Comparison of ENCODE assay signal across 1 cellular context in the genomic region with DNA sequence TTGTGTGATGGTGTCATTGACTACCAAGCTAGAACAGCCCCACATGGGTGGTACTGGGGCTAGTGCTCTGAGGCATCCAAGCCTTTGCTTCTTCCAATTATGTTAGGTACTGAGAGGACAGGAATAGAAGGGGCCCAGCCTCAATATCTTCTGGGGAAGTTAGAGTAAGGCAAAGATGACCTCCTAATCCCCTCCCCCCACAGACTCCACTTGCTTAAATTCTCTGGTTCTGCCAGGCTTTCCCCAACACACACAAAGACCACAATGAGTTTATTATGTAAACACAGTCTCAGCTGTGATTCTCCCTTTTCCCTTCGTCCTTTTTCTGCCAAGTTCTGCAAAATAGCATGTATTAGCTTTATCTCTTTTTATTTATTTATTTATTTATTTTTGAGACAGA.
TF ChIP-seq lines count a peak whose summit lies in the region.

No MANE protein-coding gene starts in this region.

TF ChIP-seq in WTC11, 78 proteins besides CTCF, POLR2A, EP300 and RAD21 (continued from another document):
- TF ChIP-seq, protein P1, sequence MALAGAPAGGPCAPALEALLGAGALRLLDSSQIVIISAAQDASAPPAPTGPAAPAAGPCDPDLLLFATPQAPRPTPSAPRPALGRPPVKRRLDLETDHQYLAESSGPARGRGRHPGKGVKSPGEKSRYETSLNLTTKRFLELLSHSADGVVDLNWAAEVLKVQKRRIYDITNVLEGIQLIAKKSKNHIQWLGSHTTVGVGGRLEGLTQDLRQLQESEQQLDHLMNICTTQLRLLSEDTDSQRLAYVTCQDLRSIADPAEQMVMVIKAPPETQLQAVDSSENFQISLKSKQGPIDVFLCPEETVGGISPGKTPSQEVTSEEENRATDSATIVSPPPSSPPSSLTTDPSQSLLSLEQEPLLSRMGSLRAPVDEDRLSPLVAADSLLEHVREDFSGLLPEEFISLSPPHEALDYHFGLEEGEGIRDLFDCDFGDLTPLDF (CRISPR knock-in tag; IDR thresholded peaks at IDR 0.05) = no peak
- TF ChIP-seq FOXP1 (CRISPR knock-in tag; IDR thresholded peaks at IDR 0.05; ENCODE audit: borderline replicate concordance) (no peak), ZNF121 (CRISPR knock-in tag; IDR thresholded peaks at IDR 0.05) (no peak), GTF2I (CRISPR knock-in tag; conservative IDR thresholded peaks at IDR 0.05) (no peak), ZNF232 (CRISPR knock-in tag; IDR thresholded peaks at IDR 0.05) (no peak), FOXK1 (CRISPR knock-in tag; IDR thresholded peaks at IDR 0.05) (no peak)
- TF ChIP-seq, protein P2, sequence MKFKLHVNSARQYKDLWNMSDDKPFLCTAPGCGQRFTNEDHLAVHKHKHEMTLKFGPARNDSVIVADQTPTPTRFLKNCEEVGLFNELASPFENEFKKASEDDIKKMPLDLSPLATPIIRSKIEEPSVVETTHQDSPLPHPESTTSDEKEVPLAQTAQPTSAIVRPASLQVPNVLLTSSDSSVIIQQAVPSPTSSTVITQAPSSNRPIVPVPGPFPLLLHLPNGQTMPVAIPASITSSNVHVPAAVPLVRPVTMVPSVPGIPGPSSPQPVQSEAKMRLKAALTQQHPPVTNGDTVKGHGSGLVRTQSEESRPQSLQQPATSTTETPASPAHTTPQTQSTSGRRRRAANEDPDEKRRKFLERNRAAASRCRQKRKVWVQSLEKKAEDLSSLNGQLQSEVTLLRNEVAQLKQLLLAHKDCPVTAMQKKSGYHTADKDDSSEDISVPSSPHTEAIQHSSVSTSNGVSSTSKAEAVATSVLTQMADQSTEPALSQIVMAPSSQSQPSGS (CRISPR knock-in tag; IDR thresholded peaks at IDR 0.05; ENCODE audit: borderline replicate concordance, low read depth) = no peak
- TF ChIP-seq, protein P3, sequence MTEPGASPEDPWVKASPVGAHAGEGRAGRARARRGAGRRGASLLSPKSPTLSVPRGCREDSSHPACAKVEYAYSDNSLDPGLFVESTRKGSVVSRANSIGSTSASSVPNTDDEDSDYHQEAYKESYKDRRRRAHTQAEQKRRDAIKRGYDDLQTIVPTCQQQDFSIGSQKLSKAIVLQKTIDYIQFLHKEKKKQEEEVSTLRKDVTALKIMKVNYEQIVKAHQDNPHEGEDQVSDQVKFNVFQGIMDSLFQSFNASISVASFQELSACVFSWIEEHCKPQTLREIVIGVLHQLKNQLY (CRISPR knock-in tag; IDR thresholded peaks at IDR 0.05) = no peak
- TF ChIP-seq, protein P4, sequence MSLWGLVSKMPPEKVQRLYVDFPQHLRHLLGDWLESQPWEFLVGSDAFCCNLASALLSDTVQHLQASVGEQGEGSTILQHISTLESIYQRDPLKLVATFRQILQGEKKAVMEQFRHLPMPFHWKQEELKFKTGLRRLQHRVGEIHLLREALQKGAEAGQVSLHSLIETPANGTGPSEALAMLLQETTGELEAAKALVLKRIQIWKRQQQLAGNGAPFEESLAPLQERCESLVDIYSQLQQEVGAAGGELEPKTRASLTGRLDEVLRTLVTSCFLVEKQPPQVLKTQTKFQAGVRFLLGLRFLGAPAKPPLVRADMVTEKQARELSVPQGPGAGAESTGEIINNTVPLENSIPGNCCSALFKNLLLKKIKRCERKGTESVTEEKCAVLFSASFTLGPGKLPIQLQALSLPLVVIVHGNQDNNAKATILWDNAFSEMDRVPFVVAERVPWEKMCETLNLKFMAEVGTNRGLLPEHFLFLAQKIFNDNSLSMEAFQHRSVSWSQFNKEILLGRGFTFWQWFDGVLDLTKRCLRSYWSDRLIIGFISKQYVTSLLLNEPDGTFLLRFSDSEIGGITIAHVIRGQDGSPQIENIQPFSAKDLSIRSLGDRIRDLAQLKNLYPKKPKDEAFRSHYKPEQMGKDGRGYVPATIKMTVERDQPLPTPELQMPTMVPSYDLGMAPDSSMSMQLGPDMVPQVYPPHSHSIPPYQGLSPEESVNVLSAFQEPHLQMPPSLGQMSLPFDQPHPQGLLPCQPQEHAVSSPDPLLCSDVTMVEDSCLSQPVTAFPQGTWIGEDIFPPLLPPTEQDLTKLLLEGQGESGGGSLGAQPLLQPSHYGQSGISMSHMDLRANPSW (CRISPR knock-in tag; conservative IDR thresholded peaks at IDR 0.05; ENCODE audit: low read depth) = no peak
